19 cellular contexts compared by ENCODE assay signal in genomic region chr9:129547869-129548570, GRCh38.
A peak's percentile ranks its signal among the peaks of the same experiment; 100 is the strongest.
DNase-seq lines count a peak whose midpoint lies in the region; ATAC-seq and TF ChIP-seq lines count a peak whose summit lies in the region.
"Had no signal": no experiment of that assay in that cellular context is flagged by ENCODE, and none has a peak within 500 bp of the region (broad histone marks: within the 10 kb centered on the region; RNA-seq: fewer than 3 reads in every experiment).

No MANE protein-coding gene starts in this region.

- peaks cover 39% of the 10 kb centered on the region for H3K4me1 Mint-ChIP-seq in HFFc6 (ENCODE audit: low read depth)

- peak overlapping the region; percentile 78 to 86 for H3K27ac ChIP-seq in coronary artery
- H3K27ac ChIP-seq in left lung, result peak overlapping the region; percentile 67 to 81
- H3K27ac ChIP-seq in substantia nigra (ENCODE audit: low read depth, low read length, poor library complexity, severe bottlenecking), result peak overlapping the region; percentile 94
- H3K27ac ChIP-seq: HL-60, SJSA1 had no signal

- no peaks in the 10 kb centered on the region for H3K36me3 Mint-ChIP-seq in HFFc6 (ENCODE audit: low read depth)
- H3K36me3 Mint-ChIP-seq: naive thymus-derived CD8-positive, alpha-beta T cell had no signal

- no peaks in the 10 kb centered on the region for H3K36me3 ChIP-seq in left lung
- H3K36me3 ChIP-seq: SJSA1 had no signal

- H3K27me3 ChIP-seq in left lung, result peaks cover 0 to 21% of the 10 kb centered on the region in 2 donors
- H3K27me3 ChIP-seq: SJSA1 had no signal

- no peaks in the 10 kb centered on the region; the same call in 1 of the 2 replicates for H3K27me3 Mint-ChIP-seq in HFFc6 (ENCODE audit: insufficient read depth)

- DNase-seq in HFFc6, result no peak
- DNase-seq in coronary artery (ENCODE audit: low spot score), result no peak
- DNase-seq in left lung, result peak in 1 of 2 donors; percentile 29
- no peak for DNase-seq in substantia nigra (lab: John Stamatoyannopoulos, UW)
- DNase-seq in activated naive CD4-positive, alpha-beta T cell treated with anti-CD3 and anti-CD28 coated beads, Interleukin-2, amount 50 U/mL, for 16 hours, result no peak
- DNase-seq in effector CD4-positive, alpha-beta T cell, result no peak
- DNase-seq: activated naive CD8-positive, alpha-beta T cell treated with anti-CD3 and anti-CD28 coated beads, Interleukin-2, amount 50 U/mL, for 24 hours; Calu3; central memory CD4-positive, alpha-beta T cell; KBM-7; mammary epithelial cell; naive thymus-derived CD8-positive, alpha-beta T cell; NCI-H2081 treated with DMSO at 0.1 percent for 48 hours; NCI-H524 treated with DMSO at 0.1 percent for 48 hours had no signal

- H3K4me3 Mint-ChIP-seq in HFFc6, result no peak overlapping the region
- H3K4me3 Mint-ChIP-seq: activated naive CD8-positive, alpha-beta T cell treated with anti-CD3 and anti-CD28 coated beads, Interleukin-2, amount 50 U/mL, for 24 hours had no signal

- peak overlapping the region; percentile 80 for H3K27ac Mint-ChIP-seq in HFFc6
- H3K27ac Mint-ChIP-seq: activated naive CD8-positive, alpha-beta T cell treated with anti-CD3 and anti-CD28 coated beads, Interleukin-2, amount 50 U/mL, for 24 hours; naive thymus-derived CD8-positive, alpha-beta T cell had no signal

- ATAC-seq in left lung (no peak), HG03439 (IDR thresholded peaks at IDR 0.05; ENCODE audit: unreplicated experiment) (no peak), GM21367 (IDR thresholded peaks at IDR 0.05; ENCODE audit: unreplicated experiment) (no peak)
- ATAC-seq: GM12878; naive thymus-derived CD8-positive, alpha-beta T cell had no signal

- TF ChIP-seq CTCF in HFFc6 (IDR thresholded peaks at IDR 0.05) (no peak), coronary artery (IDR thresholded peaks at IDR 0.05) (no peak), left lung (IDR thresholded peaks at IDR 0.05) (no peak)

- no peak overlapping the region for H3K4me3 ChIP-seq in coronary artery
- no peak overlapping the region for H3K4me3 ChIP-seq in left lung
- H3K4me3 ChIP-seq: GM12878, SJSA1 had no signal

- no peaks in the 10 kb centered on the region for H3K9me3 ChIP-seq in left lung
- H3K9me3 ChIP-seq: SJSA1 had no signal

- intact Hi-C loops in left lung (cut with DNase I), result loop anchor here in 1 of 2 donors (10.0 kb wide), 1 partner anchor 57 kb away; no protein-coding TSS in a partner anchor

- H3K9me3 Mint-ChIP-seq in HFFc6, result no peaks in the 10 kb centered on the region
- H3K9me3 Mint-ChIP-seq: activated naive CD8-positive, alpha-beta T cell treated with anti-CD3 and anti-CD28 coated beads, Interleukin-2, amount 50 U/mL, for 24 hours; naive thymus-derived CD8-positive, alpha-beta T cell had no signal

- H3K4me1 ChIP-seq in left lung, result peaks cover 4 to 25% of the 10 kb centered on the region in 2 donors
